Comparison of ENCODE assay signal across 10 cellular contexts in the genomic region with DNA sequence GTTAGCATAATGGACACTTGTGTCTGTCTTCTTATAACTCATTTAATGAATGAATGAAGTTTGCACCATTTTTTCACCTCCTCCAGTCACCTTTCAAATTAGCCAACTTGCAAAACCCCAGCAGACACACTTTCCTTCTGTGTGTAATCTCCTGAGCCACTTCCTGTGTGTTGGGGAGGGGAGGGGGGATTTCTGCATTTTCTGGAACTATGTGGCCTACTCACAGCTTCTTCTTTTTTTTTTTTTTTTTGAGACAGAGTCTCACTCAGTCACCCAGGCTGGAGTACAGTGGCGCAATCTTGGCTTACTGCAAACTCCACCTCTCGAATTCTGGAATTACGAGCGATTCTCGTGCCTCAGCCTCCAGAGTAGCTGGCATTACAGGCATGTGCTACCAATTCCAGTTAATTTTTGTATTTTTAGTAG. TPM values are rescaled to one million over a fixed set of nuclear protein-coding genes. Genes with fewer than 3 reads are reported as not detected.
DNase-seq lines count a peak whose midpoint lies in the region; ATAC-seq and TF ChIP-seq lines count a peak whose summit lies in the region.
"Had no signal": no experiment of that assay in that cellular context is flagged by ENCODE, and none has a peak within 500 bp of the region (broad histone marks: within the 10 kb centered on the region; RNA-seq: fewer than 3 reads in every experiment).

No MANE protein-coding gene starts in this region.

- H3K4me3 ChIP-seq in Jurkat, Clone E6-1 (ENCODE audit: low read length): no peak overlapping the region
- H3K4me3 ChIP-seq in lung: no peak overlapping the region

- peak overlapping the region; percentile 98 to 99 (median 99) for H3K27ac Mint-ChIP-seq in CD14-positive monocyte
- peak overlapping the region; percentile 60 for H3K27ac Mint-ChIP-seq in activated naive CD8-positive, alpha-beta T cell treated with anti-CD3 and anti-CD28 coated beads, Interleukin-2, amount 50 U/mL, for 24 hours

- intact Hi-C loops in CD14-positive monocyte (cut with micrococcal nuclease): loop anchor here in 1 of 2 donors (5.0 kb wide), 1 partner anchor 435 kb away; no protein-coding TSS in a partner anchor

- peaks cover 4 to 36% of the 10 kb centered on the region in 2 donors for H3K36me3 Mint-ChIP-seq in CD14-positive monocyte
- H3K36me3 Mint-ChIP-seq in activated naive CD8-positive, alpha-beta T cell treated with anti-CD3 and anti-CD28 coated beads, Interleukin-2, amount 50 U/mL, for 24 hours (ENCODE audit: low read depth): peaks cover 2% of the 10 kb centered on the region

- WGBS in lung, 2 donors: 20 to 41% methylated on average over 5 of the region's 5 CpGs

- no peaks in the 10 kb centered on the region for H3K27me3 ChIP-seq in lung (ENCODE audit: control insufficient read depth, insufficient read depth)

- peak; percentile 40 for ATAC-seq in activated naive CD8-positive, alpha-beta T cell treated with anti-CD3 and anti-CD28 coated beads, Interleukin-2, amount 50 U/mL, for 24 hours
- ATAC-seq in lung (ENCODE audit: insufficient read depth, low FRiP score) (peak; percentile 32), HG03457 (IDR thresholded peaks at IDR 0.05; ENCODE audit: unreplicated experiment) (no peak), GM21390 (IDR thresholded peaks at IDR 0.05; ENCODE audit: unreplicated experiment) (no peak), HG03378 (IDR thresholded peaks at IDR 0.05; ENCODE audit: unreplicated experiment) (no peak)

- peaks cover 0 to 11% of the 10 kb centered on the region in 2 donors for H3K4me1 ChIP-seq in lung (ENCODE audit: control insufficient read depth in 2 of 2, insufficient read depth in 2 of 2, low read length in 2 of 2)

- H3K9me3 ChIP-seq in lung (ENCODE audit: control insufficient read depth in 2 of 2, insufficient read depth in 1 of 2, low read length in 1 of 2): no peaks in the 10 kb centered on the region

- DNase-seq in CD14-positive monocyte (ENCODE audit: low spot score): peak; percentile 91
- peak; percentile 85 for DNase-seq in Jurkat, Clone E6-1 (ENCODE audit: low read depth, low spot score)
- peak; percentile 18 for DNase-seq in activated naive CD8-positive, alpha-beta T cell treated with anti-CD3 and anti-CD28 coated beads, Interleukin-2, amount 50 U/mL, for 24 hours
- DNase-seq in lung (ENCODE audit: low spot score): peak; percentile 75
- DNase-seq in activated gamma-delta T cell (lab: John Stamatoyannopoulos, UW): no peak

- H3K27ac ChIP-seq in lung (ENCODE audit: low read depth in 1 of 2, low read length in 1 of 2): peak overlapping the region in 1 of 2 donors; percentile 49
- H3K27ac ChIP-seq: epithelial cell of prostate had no signal

- no peaks in the 10 kb centered on the region for H3K36me3 ChIP-seq in lung (ENCODE audit: control insufficient read depth in 2 of 2, insufficient read depth in 2 of 2, low read length in 2 of 2)

- H3K4me3 Mint-ChIP-seq in CD14-positive monocyte: peak overlapping the region in 1 of 2 donors; percentile 99
- H3K4me3 Mint-ChIP-seq in activated naive CD8-positive, alpha-beta T cell treated with anti-CD3 and anti-CD28 coated beads, Interleukin-2, amount 50 U/mL, for 24 hours: no peak overlapping the region

- H3K4me1 Mint-ChIP-seq in CD14-positive monocyte: peaks cover 93% of the 10 kb centered on the region
- H3K4me1 Mint-ChIP-seq in activated naive CD8-positive, alpha-beta T cell treated with anti-CD3 and anti-CD28 coated beads, Interleukin-2, amount 50 U/mL, for 24 hours: peaks cover 45% of the 10 kb centered on the region

- peaks cover 0 to 4% (median 0%) of the 10 kb centered on the region in 3 donors for H3K27me3 Mint-ChIP-seq in CD14-positive monocyte (ENCODE audit: low read depth in 3 of 3)
- H3K27me3 Mint-ChIP-seq in activated naive CD8-positive, alpha-beta T cell treated with anti-CD3 and anti-CD28 coated beads, Interleukin-2, amount 50 U/mL, for 24 hours: peaks cover 2% of the 10 kb centered on the region

- H3K9me3 Mint-ChIP-seq in CD14-positive monocyte: peaks cover 0 to 3% (median 0%) of the 10 kb centered on the region in 7 donors
- H3K9me3 Mint-ChIP-seq in activated naive CD8-positive, alpha-beta T cell treated with anti-CD3 and anti-CD28 coated beads, Interleukin-2, amount 50 U/mL, for 24 hours: peaks cover 4% of the 10 kb centered on the region

- TF ChIP-seq CTCF in CD14-positive monocyte (IDR thresholded peaks at IDR 0.05) (no peak), lung (IDR thresholded peaks at IDR 0.05; ENCODE audit: control extremely low read depth, extremely low read depth) (no peak)

RNA-seq across cellular contexts. Expression of gene SERPINA1, which starts 4.1 kb away (rescaled TPM):
- polyA plus RNA-seq in CD14-positive monocyte (1,000 to 10,000 TPM; 1,278 to 2,042 TPM), lung (1,000 to 10,000 TPM in 1 of 2 donors, 100 to 1,000 TPM in 1; 662 to 1,798 TPM)
- polyA plus RNA-seq in Jurkat, Clone E6-1 (2012; ENCODE audit: insufficient read depth, insufficient read length): not detected
- 1,000 to 10,000 TPM in 1 of 2 donors, 100 to 1,000 TPM in 1; 120 to 1,581 TPM for total RNA-seq in lung
- total RNA-seq: pulmonary artery endothelial cell had no signal

RNA-seq across cellular contexts. Expression of gene SERPINA2, which starts 26.0 kb away (rescaled TPM):
- polyA plus RNA-seq in CD14-positive monocyte (not detected), lung (under 1 TPM in 1 of 2 donors, not detected in 1; 0.05 TPM)
- polyA plus RNA-seq in Jurkat, Clone E6-1 (2012; ENCODE audit: insufficient read depth, insufficient read length): not detected
- not detected for total RNA-seq in lung
- total RNA-seq: pulmonary artery endothelial cell had no signal

Comparison
In these comparisons a context has a peak if more than half of its experiments do, and no peak if none do; other contexts are left out.
1. ATAC-seq: peak in activated naive CD8-positive, alpha-beta T cell treated with anti-CD3 and anti-CD28 coated beads, Interleukin-2, amount 50 U/mL, for 24 hours (single experiment) and lung (single experiment); none in HG03457 (single experiment), GM21390 (single experiment) and HG03378 (single experiment).